Comparison of ENCODE assay signal across 8 cellular contexts in the genomic region with DNA sequence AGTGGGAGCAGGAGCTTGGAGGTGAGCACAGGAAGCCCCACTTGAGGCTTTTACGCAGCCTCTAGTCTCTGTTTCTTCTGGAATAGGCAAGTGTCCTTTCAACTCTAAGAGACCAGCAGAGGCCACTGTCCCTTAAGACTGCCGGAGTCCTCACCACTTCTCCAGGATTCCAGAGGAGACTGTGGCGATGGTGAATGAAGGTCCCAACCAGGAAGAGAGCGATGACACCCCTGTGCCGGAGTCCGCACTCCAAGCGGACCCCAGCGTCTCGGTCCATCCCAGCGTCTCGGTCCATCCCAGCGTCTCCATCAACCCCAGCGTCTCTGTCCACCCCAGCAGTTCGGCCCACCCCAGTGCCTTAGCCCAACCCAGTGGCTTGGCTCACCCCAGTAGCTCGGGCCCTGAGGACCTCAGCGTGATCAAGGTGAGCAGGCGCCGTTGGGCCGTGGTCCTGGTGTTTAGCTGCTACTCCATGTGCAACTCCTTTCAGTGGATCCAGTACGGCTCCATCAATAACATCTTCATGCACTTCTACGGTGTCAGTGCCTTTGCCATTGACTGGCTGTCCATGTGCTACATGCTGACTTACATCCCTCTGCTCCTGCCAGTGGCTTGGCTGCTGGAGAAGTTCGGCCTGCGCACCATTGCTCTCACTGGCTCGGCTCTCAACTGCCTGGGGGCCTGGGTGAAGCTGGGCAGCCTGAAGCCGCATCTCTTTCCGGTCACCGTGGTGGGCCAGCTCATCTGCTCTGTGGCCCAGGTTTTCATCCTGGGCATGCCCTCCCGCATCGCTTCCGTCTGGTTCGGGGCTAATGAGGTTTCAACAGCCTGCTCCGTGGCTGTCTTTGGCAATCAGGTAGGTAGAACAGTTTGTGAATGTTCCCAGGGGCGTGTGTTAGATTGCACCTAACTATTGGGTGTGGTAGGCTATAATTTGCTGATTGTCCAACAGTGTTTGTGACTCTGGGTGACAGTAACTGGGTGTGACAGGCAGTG. TPM values are rescaled to one million over a fixed set of nuclear protein-coding genes. Genes with fewer than 3 reads are reported as not detected.
DNase-seq lines count a peak whose midpoint lies in the region; FAIRE-seq and TF ChIP-seq lines count a peak whose summit lies in the region.

No MANE protein-coding gene starts in this region.

- H2AFZ ChIP-seq in OCI-LY3 (ENCODE audit: low read depth, low read length) (no peak overlapping the region), endothelial cell of umbilical vein (ENCODE audit: low read depth, low read length) (peak overlapping the region; percentile 86)

- H3K27ac Mint-ChIP-seq in activated T-cell treated with anti-CD3 and anti-CD28 coated beads, Interleukin-2, amount 50 U/mL, for 24 hours: no peak overlapping the region

- H3K9me1 ChIP-seq in endothelial cell of umbilical vein (replicated peaks; ENCODE audit: control insufficient read depth, extremely low read depth, insufficient read depth, low read length): no peaks in the 10 kb centered on the region

- CTCF ChIA-PET in endothelial cell of umbilical vein (lab: Charles Lee): interaction anchor here (1.1 to 10.0 kb wide), 14 partner anchors 9 to 403 kb away, joined by 3 to 309 read pairs (median 8); a partner anchor contains a TSS

- H3K27ac ChIP-seq in OCI-LY3 (ENCODE audit: low read length) (no peak overlapping the region), endothelial cell of umbilical vein (ENCODE audit: insufficient read depth, low read depth, low read length) (no peak overlapping the region), muscle layer of duodenum (ENCODE audit: low read length) (peak overlapping the region; percentile 61)

- no peaks in the 10 kb centered on the region for H3K9me3 ChIP-seq in OCI-LY3 (ENCODE audit: insufficient read depth, low read length)
- H3K9me3 ChIP-seq in endothelial cell of umbilical vein (replicated peaks; ENCODE audit: control insufficient read depth, insufficient read depth, low read length): no peaks in the 10 kb centered on the region
- no peaks in the 10 kb centered on the region for H3K9me3 ChIP-seq in muscle layer of duodenum (ENCODE audit: control insufficient read depth in 1 of 2, low read length in 2 of 2)

- FAIRE-seq in endothelial cell of umbilical vein (lab: Jason Lieb, UNC): peak; percentile 72

- H3K4me2 ChIP-seq in OCI-LY3 (ENCODE audit: low read length) (peak overlapping the region; percentile 87), endothelial cell of umbilical vein (ENCODE audit: insufficient read depth, low read length) (peak overlapping the region; percentile 54)

- no peaks in the 10 kb centered on the region for H3K79me2 ChIP-seq in OCI-LY3 (ENCODE audit: low read length)
- no peaks in the 10 kb centered on the region for H3K79me2 ChIP-seq in endothelial cell of umbilical vein (ENCODE audit: control insufficient read depth, insufficient read depth, low read length)

- H3K9ac ChIP-seq in OCI-LY3 (ENCODE audit: low read length) (no peak overlapping the region), endothelial cell of umbilical vein (replicated peaks; ENCODE audit: extremely low read depth, insufficient read depth, low read length) (no peak overlapping the region)

- H3K36me3 ChIP-seq in OCI-LY3 (replicated peaks; ENCODE audit: low read depth, low read length) (no peaks in the 10 kb centered on the region), endothelial cell of umbilical vein (ENCODE audit: control insufficient read depth in 2 of 2, extremely low read depth in 1 of 2, insufficient read depth in 2 of 2, low read length in 2 of 2) (no peaks in the 10 kb centered on the region), muscle layer of duodenum (ENCODE audit: control insufficient read depth in 1 of 2, insufficient read depth in 2 of 2, low read length in 2 of 2) (no peaks in the 10 kb centered on the region)

- H4K20me1 ChIP-seq in OCI-LY3 (ENCODE audit: insufficient read depth, low read length) (no peaks in the 10 kb centered on the region), endothelial cell of umbilical vein (replicated peaks; ENCODE audit: control insufficient read depth, extremely low read depth, insufficient read depth, low read length) (no peaks in the 10 kb centered on the region)

- no peak for TF ChIP-seq CTCF in OCI-LY3 (IDR thresholded peaks at IDR 0.05; ENCODE audit: low read depth, low read length)
- peak in 1 of 2 donors; percentile 36 for TF ChIP-seq CTCF in endothelial cell of umbilical vein (IDR thresholded peaks at IDR 0.05; ENCODE audit: extremely low read depth in 1 of 2, insufficient read depth in 1 of 2, low read depth in 1 of 2, low read length in 2 of 2)

- no peaks in the 10 kb centered on the region for H3K9me3 Mint-ChIP-seq in activated T-cell treated with anti-CD3 and anti-CD28 coated beads, Interleukin-2, amount 50 U/mL, for 24 hours

- H3K4me1 Mint-ChIP-seq in activated T-cell treated with anti-CD3 and anti-CD28 coated beads, Interleukin-2, amount 50 U/mL, for 24 hours (ENCODE audit: low read depth): peaks cover 16% of the 10 kb centered on the region

- no peaks in the 10 kb centered on the region for H3K36me3 Mint-ChIP-seq in activated T-cell treated with anti-CD3 and anti-CD28 coated beads, Interleukin-2, amount 50 U/mL, for 24 hours (ENCODE audit: low read depth)

- BruUV-seq in endothelial cell of umbilical vein (replicated peaks; lab: Mats Ljungman, UMichigan): no TSS peak

- intact Hi-C loops in endothelial cell of umbilical vein (cut with micrococcal nuclease): loop anchor here (2.0 kb wide), 1 partner anchor 808 kb away; no protein-coding TSS in a partner anchor

- H3K27me3 ChIP-seq in OCI-LY3 (ENCODE audit: low read depth, low read length) (no peaks in the 10 kb centered on the region), endothelial cell of umbilical vein (ENCODE audit: control insufficient read depth in 2 of 2, insufficient read depth in 2 of 2, low read length in 2 of 2) (peaks cover 0 to 4% of the 10 kb centered on the region in 2 experiments), muscle layer of duodenum (ENCODE audit: low read depth, low read length) (no peaks in the 10 kb centered on the region)

- H3K4me1 ChIP-seq in OCI-LY3 (ENCODE audit: low read length) (peaks cover 19% of the 10 kb centered on the region), endothelial cell of umbilical vein (ENCODE audit: control insufficient read depth, extremely low read depth, insufficient read depth, low read length) (peaks cover 16% of the 10 kb centered on the region), muscle layer of duodenum (ENCODE audit: control insufficient read depth in 1 of 2, insufficient read depth in 2 of 2, low read length in 2 of 2) (peaks cover 9 to 12% of the 10 kb centered on the region in 2 donors)

- DNase-seq in activated T-cell treated with anti-CD3 and anti-CD28 coated beads, Interleukin-2, amount 50 U/mL, for 24 hours: no peak
- DNase-seq in activated T-cell treated with anti-CD3 and anti-CD28 coated beads for 4 hours (no peak), endothelial cell of umbilical vein (ENCODE audit: low read depth, low spot score) (peak; percentile 61), glomerular visceral epithelial cell (ENCODE audit: extremely low spot score) (no peak), Ammon's horn (ENCODE audit: low spot score) (no peak)
- DNase-seq in stimulated activated CD4-positive, alpha-beta T cell treated with anti-CD3 and anti-CD28 coated beads, Interleukin-4, amount 100 ng/mL, for 1 hour: no peak

- dilution Hi-C loops in endothelial cell of umbilical vein (cut with MboI; ENCODE audit: extremely low pct_ligation_motif_present, low sequenced_read_pairs): no loop called here

- peaks cover 2% of the 10 kb centered on the region for H3K27me3 Mint-ChIP-seq in activated T-cell treated with anti-CD3 and anti-CD28 coated beads, Interleukin-2, amount 50 U/mL, for 24 hours

- no peak for TF ChIP-seq POLR2A in endothelial cell of umbilical vein (IDR thresholded peaks at IDR 0.05; ENCODE audit: low read depth, low read length)

- POLR2A ChIA-PET in endothelial cell of umbilical vein (lab: Charles Lee): no interaction called here

- H3K4me3 Mint-ChIP-seq in activated T-cell treated with anti-CD3 and anti-CD28 coated beads, Interleukin-2, amount 50 U/mL, for 24 hours: peak overlapping the region; percentile 80

- H3K4me3 ChIP-seq in OCI-LY3 (ENCODE audit: low read length) (peak overlapping the region; percentile 76), endothelial cell of umbilical vein (replicated peaks in 1 of 3; ENCODE audit: insufficient read depth in 1 of 3, low read depth in 1 of 3, low read length in 3 of 3) (peak overlapping the region in 2 of 3 experiments; percentile 50 to 53), muscle layer of duodenum (ENCODE audit: low read depth in 1 of 2, low read length in 2 of 2) (peak overlapping the region; percentile 63 to 74)

TF ChIP-seq in endothelial cell of umbilical vein, 7 proteins besides CTCF, POLR2A, EP300 and RAD21 (continues in another document):
- TF ChIP-seq JUN (IDR thresholded peaks at IDR 0.05; ENCODE audit: borderline replicate concordance, insufficient read depth, insufficient read length, low read depth) (no peak), GATA2 (IDR thresholded peaks at IDR 0.05; ENCODE audit: insufficient read depth, insufficient read length, low read depth, low read length) (no peak), FOS (IDR thresholded peaks at IDR 0.05; ENCODE audit: borderline replicate concordance, insufficient read depth, low read length) (no peak)
- TF ChIP-seq, protein P1, sequence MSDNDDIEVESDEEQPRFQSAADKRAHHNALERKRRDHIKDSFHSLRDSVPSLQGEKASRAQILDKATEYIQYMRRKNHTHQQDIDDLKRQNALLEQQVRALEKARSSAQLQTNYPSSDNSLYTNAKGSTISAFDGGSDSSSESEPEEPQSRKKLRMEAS (IDR thresholded peaks at IDR 0.05; ENCODE audit: insufficient read depth, insufficient read length): no peak

RNA-seq across cellular contexts. Expression of a gene that starts 0.7 kb away (rescaled TPM):
- total RNA-seq in endothelial cell of umbilical vein: 4.9 and 9.1 TPM in 2 replicates
- 1.4 and 1.8 TPM in 2 replicates for polyA plus RNA-seq in endothelial cell of umbilical vein
- polyA plus RNA-seq in endothelial cell of umbilical vein (2011; cell fraction: cytosol; rRNA removed): 0.99 and 1.1 TPM in 2 replicates
- 1.9 and 2.2 TPM in 2 replicates for polyA plus RNA-seq in endothelial cell of umbilical vein (2011; cell fraction: nucleus; rRNA removed)
- 1.5 and 2.3 TPM in 2 replicates for polyA plus RNA-seq in endothelial cell of umbilical vein (2012)
- 2.3 and 9.0 TPM in 2 replicates for polyA minus RNA-seq in endothelial cell of umbilical vein
- 5.3 TPM for polyA minus RNA-seq in endothelial cell of umbilical vein (2011; cell fraction: cytosol; rRNA and poly(A)+ RNA removed)
- polyA minus RNA-seq in endothelial cell of umbilical vein (2011; cell fraction: nucleus; rRNA and poly(A)+ RNA removed): 1.7 and 2.7 TPM in 2 replicates

RNA-seq across cellular contexts. Expression of a gene that starts 56.8 kb away (rescaled TPM):
- total RNA-seq in endothelial cell of umbilical vein: not detected in 2 replicates
- polyA plus RNA-seq in endothelial cell of umbilical vein: not detected in 2 replicates
- polyA plus RNA-seq in endothelial cell of umbilical vein (2011; cell fraction: cytosol; rRNA removed): not detected in 2 replicates
- 0.28 TPM in 1 of 2 replicates, not detected in the other for polyA plus RNA-seq in endothelial cell of umbilical vein (2011; cell fraction: nucleus; rRNA removed)
- polyA plus RNA-seq in endothelial cell of umbilical vein (2012): not detected in 2 replicates
- polyA minus RNA-seq in endothelial cell of umbilical vein: not detected in 2 replicates
- not detected for polyA minus RNA-seq in endothelial cell of umbilical vein (2011; cell fraction: cytosol; rRNA and poly(A)+ RNA removed)
- not detected in 2 replicates for polyA minus RNA-seq in endothelial cell of umbilical vein (2011; cell fraction: nucleus; rRNA and poly(A)+ RNA removed)
